12 cellular contexts compared by ENCODE assay signal in the genomic region with DNA sequence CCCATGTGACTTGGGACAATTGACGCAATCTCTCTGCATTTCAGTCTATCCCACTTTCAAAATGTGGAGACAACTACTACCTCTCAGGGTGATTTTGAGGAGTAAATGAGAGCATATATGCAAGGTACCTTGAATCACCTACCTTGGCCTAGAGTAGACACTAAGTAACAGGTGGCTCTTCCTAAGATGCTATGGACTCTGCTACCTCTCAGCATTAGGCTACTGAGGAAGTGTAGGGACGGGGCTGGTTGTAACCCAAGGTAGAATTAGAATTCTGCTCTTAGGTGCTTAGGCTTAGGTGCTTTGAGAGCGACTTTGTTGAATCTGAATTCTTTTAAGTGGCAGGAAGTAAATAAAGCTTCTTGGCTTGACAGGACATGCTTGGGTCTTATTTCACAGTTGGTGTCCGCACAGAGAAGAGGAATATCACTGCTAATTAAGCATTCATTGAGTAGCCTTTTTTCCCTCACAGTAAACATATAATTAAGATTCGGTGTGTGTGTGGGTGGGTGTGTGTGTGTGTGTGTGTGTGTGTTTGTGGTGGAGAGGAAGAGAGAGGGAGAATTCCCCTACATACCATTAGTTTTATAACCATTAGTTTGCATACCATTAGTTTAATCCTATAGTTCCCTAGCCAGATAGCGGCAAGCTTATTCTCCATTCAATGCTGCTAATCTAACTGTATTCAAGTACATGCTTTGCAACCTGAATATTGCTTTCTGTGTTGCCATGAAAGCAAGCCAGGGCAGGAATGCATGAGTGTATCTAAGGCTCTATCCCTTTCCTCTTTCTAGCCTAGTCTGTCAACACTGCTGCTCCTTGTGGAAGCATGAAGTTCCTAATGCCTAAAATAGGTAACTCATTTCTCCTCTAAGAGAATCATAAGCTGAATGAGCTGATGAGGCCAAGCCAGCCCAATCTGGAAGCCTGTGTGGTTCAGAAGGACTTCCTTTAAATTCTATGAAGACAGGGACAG.
DNase-seq lines count a peak whose midpoint lies in the region; ATAC-seq and TF ChIP-seq lines count a peak whose summit lies in the region.
"Had no signal": no experiment of that assay in that cellular context is flagged by ENCODE, and none has a peak within 500 bp of the region (broad histone marks: within the 10 kb centered on the region; RNA-seq: fewer than 3 reads in every experiment).

No MANE protein-coding gene starts in this region.

- ATAC-seq in central memory CD8-positive, alpha-beta T cell (replicated peaks; ENCODE audit: extremely low read depth, poor library complexity, severe bottlenecking), result no peak

- peaks cover 21% of the 10 kb centered on the region for H3K36me3 Mint-ChIP-seq in central memory CD8-positive, alpha-beta T cell (ENCODE audit: insufficient read depth)
- no peaks in the 10 kb centered on the region for H3K36me3 Mint-ChIP-seq in neural progenitor cell

- peak overlapping the region; percentile 16 for H3K4me2 ChIP-seq in neural progenitor cell
- H3K4me2 ChIP-seq: SK-N-SH had no signal

- peak; percentile 32 to 44 for DNase-seq in activated CD4-positive, alpha-beta T cell treated with anti-CD3 and anti-CD28 coated beads for 4 hours
- no peak for DNase-seq in activated CD4-positive, alpha-beta T cell treated with anti-CD3 and anti-CD28 coated beads for 48 hours
- DNase-seq in NCI-H1048 (lab: John Stamatoyannopoulos, UW) (peak; percentile 55), neural progenitor cell (ENCODE audit: low spot score) (peak; percentile 14), amniotic stem cell (lab: John Stamatoyannopoulos, UW) (no peak), suprapubic skin (ENCODE audit: low spot score in 2 of 2) (no peak), coronary artery (ENCODE audit: low spot score) (no peak)
- DNase-seq in central memory CD8-positive, alpha-beta T cell (ENCODE audit: low spot score in 2 of 2), result no peak
- DNase-seq: glutamatergic neuron; NCI-H1092 treated with DMSO at 0.1 percent for 48 hours; SK-N-SH; stimulated activated CD4-positive, alpha-beta T cell treated with anti-CD3 and anti-CD28 coated beads, Interleukin-4, amount 100 ng/mL, for 1 hour had no signal

- H3K36me3 ChIP-seq in neural progenitor cell, result no peaks in the 10 kb centered on the region
- no peaks in the 10 kb centered on the region for H3K36me3 ChIP-seq in suprapubic skin

- H3K27me3 ChIP-seq in neural progenitor cell, result no peaks in the 10 kb centered on the region
- no peaks in the 10 kb centered on the region for H3K27me3 ChIP-seq in suprapubic skin

- H2AFZ ChIP-seq in neural progenitor cell (replicated peaks), result peak overlapping the region; percentile 43

- H3K9me3 Mint-ChIP-seq in central memory CD8-positive, alpha-beta T cell, result no peaks in the 10 kb centered on the region
- H3K9me3 Mint-ChIP-seq in neural progenitor cell, result no peaks in the 10 kb centered on the region

- no peaks in the 10 kb centered on the region for H3K79me2 ChIP-seq in neural progenitor cell (ENCODE audit: low read depth)

- H3K27ac ChIP-seq in neural progenitor cell, result no peak overlapping the region
- no peak overlapping the region for H3K27ac ChIP-seq in suprapubic skin
- no peak overlapping the region for H3K27ac ChIP-seq in coronary artery

- peak overlapping the region; percentile 93 for H3K4me3 Mint-ChIP-seq in central memory CD8-positive, alpha-beta T cell
- H3K4me3 Mint-ChIP-seq in neural progenitor cell, result no peak overlapping the region

- peaks cover 12% of the 10 kb centered on the region for H3F3A ChIP-seq in neural progenitor cell (ENCODE audit: low read depth)

- no peak overlapping the region for H3K4me3 ChIP-seq in neural progenitor cell
- no peak overlapping the region for H3K4me3 ChIP-seq in suprapubic skin
- H3K4me3 ChIP-seq in coronary artery, result no peak overlapping the region

- TF ChIP-seq POLR2A in suprapubic skin (IDR thresholded peaks at IDR 0.05), result no peak

- H3K27me3 Mint-ChIP-seq in central memory CD8-positive, alpha-beta T cell, result no peaks in the 10 kb centered on the region
- H3K27me3 Mint-ChIP-seq in neural progenitor cell (ENCODE audit: insufficient read depth, low read depth), result peaks cover 2% of the 10 kb centered on the region

- H3K4me1 Mint-ChIP-seq in central memory CD8-positive, alpha-beta T cell, result peaks cover 86% of the 10 kb centered on the region
- peaks cover 14% of the 10 kb centered on the region for H3K4me1 Mint-ChIP-seq in neural progenitor cell

- TF ChIP-seq CTCF in neural progenitor cell (IDR thresholded peaks at IDR 0.05) (no peak), suprapubic skin (IDR thresholded peaks at IDR 0.05) (no peak), coronary artery (IDR thresholded peaks at IDR 0.05) (no peak)

- peak overlapping the region; percentile 90 for H3K27ac Mint-ChIP-seq in central memory CD8-positive, alpha-beta T cell (ENCODE audit: low read depth)
- no peak overlapping the region for H3K27ac Mint-ChIP-seq in neural progenitor cell

- H3K9ac ChIP-seq in neural progenitor cell, result no peak overlapping the region
- H3K9ac ChIP-seq: SK-N-SH had no signal

- 66% methylated on average over 6 of the region's 6 CpGs for WGBS in suprapubic skin

- H3K9me3 ChIP-seq in neural progenitor cell (ENCODE audit: low read depth), result no peaks in the 10 kb centered on the region
- H3K9me3 ChIP-seq in suprapubic skin, result no peaks in the 10 kb centered on the region
- H3K9me3 ChIP-seq: SK-N-SH had no signal

- H4K20me1 ChIP-seq in neural progenitor cell (ENCODE audit: low read depth), result no peaks in the 10 kb centered on the region

- H3K4me1 ChIP-seq in neural progenitor cell (peaks cover 42% of the 10 kb centered on the region), suprapubic skin (no peaks in the 10 kb centered on the region)

- no peak for TF ChIP-seq EP300 in suprapubic skin (IDR thresholded peaks at IDR 0.05)

Comparison
In these comparisons a context has a peak if more than half of its experiments do, and no peak if none do; other contexts are left out.
1. DNase-seq: peak in activated CD4-positive, alpha-beta T cell treated with anti-CD3 and anti-CD28 coated beads for 4 hours (2 of 2), NCI-H1048 (single experiment) and neural progenitor cell (single experiment); none in activated CD4-positive, alpha-beta T cell treated with anti-CD3 and anti-CD28 coated beads for 48 hours (single experiment), central memory CD8-positive, alpha-beta T cell (0 of 2), amniotic stem cell (single experiment), suprapubic skin (0 of 2) and coronary artery (single experiment).